Comparison of ENCODE assay signal across 24 cellular contexts in the genomic region with DNA sequence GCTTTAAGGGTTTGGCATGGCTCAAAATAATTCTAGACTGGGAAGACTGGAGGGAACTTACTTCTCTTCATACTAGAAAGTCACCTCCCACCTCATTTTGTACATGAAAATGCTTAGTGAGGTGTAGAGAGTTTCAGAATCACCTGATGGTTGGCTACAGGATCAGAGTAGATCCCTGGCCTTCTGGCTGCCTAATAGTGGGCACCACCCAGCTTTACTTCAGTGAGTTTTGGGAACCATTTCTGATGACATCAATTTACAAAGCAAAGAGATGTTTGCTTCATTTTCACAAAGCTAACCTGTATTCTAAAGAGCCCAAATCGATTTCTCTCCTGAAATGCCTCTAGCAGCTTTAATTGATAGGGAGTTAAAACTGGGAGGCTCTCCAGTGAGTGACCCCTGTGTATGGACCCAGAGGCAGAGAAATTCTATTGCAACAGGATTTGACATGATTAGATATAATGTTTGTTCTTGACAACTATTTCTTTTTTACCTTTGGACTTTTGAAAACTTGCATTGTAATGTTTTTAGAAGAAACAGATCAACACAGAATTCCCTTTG.
"Had no signal": no experiment of that assay in that cellular context is flagged by ENCODE, and none has a peak within 500 bp of the region (broad histone marks: within the 10 kb centered on the region; RNA-seq: fewer than 3 reads in every experiment).

No MANE protein-coding gene starts in this region.

- H3K27ac Mint-ChIP-seq: activated CD8-positive, alpha-beta memory T cell treated with anti-CD3 and anti-CD28 coated beads, Interleukin-2, amount 10 ng/mL, durations not matched to agents 7 days and 5 days; activated T-cell treated with anti-CD3 and anti-CD28 coated beads, Interleukin-2, amount 50 U/mL, for 24 hours; activated T-helper 2 cell treated with anti-CD3 and anti-CD28 coated beads, Interferon-gamma antibody, Interleukin-2, Interleukin-4, amounts not matched to agents 10 μg/mL and 5 μg/mL and 100 μg/mL, durations not matched to agents 14 hours and 24 hours and 36 hours; T-helper 1 cell treated with Interleukin-12 subunit alpha and Interleukin-12 subunit beta and Interleukin-4 antibody, amounts not matched to agents 30 μg/mL and 1 μg/mL, for 36 hours had no signal

- H3K9me3 ChIP-seq: breast epithelium, SJSA1 had no signal

- DNase-seq: activated CD4-positive, alpha-beta T cell treated with anti-CD3 and anti-CD28 coated beads for 48 hours; activated CD4-positive, alpha-beta T cell treated with anti-CD3 and anti-CD28 coated beads, Interleukin-2, amount 50 U/mL, for 4 hours; activated CD4-positive, CD25-positive, alpha-beta regulatory T cell treated with anti-CD3 and anti-CD28 coated beads, Interleukin-2, amount 50 U/mL, for 72 hours; activated CD8-positive, alpha-beta memory T cell treated with anti-CD3 and anti-CD28 coated beads, Interleukin-2, amount 10 ng/mL, durations not matched to agents 7 days and 5 days; activated gamma-delta T cell treated with Interleukin-2 at 50 U/mL for 16 hours; activated naive CD4-positive, alpha-beta T cell treated with anti-CD3 and anti-CD28 coated beads, Interleukin-2, amount 50 U/mL, for 16 hours; activated T-cell treated with anti-CD3 and anti-CD28 coated beads, Interleukin-2, amount 50 U/mL, for 24 hours; aorta; caudate nucleus; MV-4-11; NCI-H1092 treated with DMSO at 0.1 percent for 48 hours; NCI-H1417 treated with DMSO at 0.1 percent for 48 hours; NCI-H1694; NCI-H2081; NCI-H446; NCI-H524; PC-3; SHP77 had no signal

- H3K27me3 Mint-ChIP-seq: activated CD8-positive, alpha-beta memory T cell treated with anti-CD3 and anti-CD28 coated beads, Interleukin-2, amount 10 ng/mL, durations not matched to agents 7 days and 5 days; activated T-cell treated with anti-CD3 and anti-CD28 coated beads, Interleukin-2, amount 50 U/mL, for 24 hours had no signal

- H3K36me3 ChIP-seq: breast epithelium, SJSA1 had no signal

- ATAC-seq: activated CD8-positive, alpha-beta memory T cell treated with anti-CD3 and anti-CD28 coated beads, Interleukin-2, amount 10 ng/mL, durations not matched to agents 7 days and 5 days; PC-3; SK-N-SH treated with all-trans-retinoic acid at 6 μM for 48 hours had no signal

- H3K9ac ChIP-seq: KMS-11 had no signal

- H3K27ac ChIP-seq: breast epithelium, KMS-11, SJSA1 had no signal

- H3K4me2 ChIP-seq: KMS-11 had no signal

- H3K4me1 ChIP-seq: breast epithelium had no signal

- H3K9me3 Mint-ChIP-seq: activated T-cell treated with anti-CD3 and anti-CD28 coated beads, Interleukin-2, amount 50 U/mL, for 24 hours; activated T-helper 2 cell treated with anti-CD3 and anti-CD28 coated beads, Interferon-gamma antibody, Interleukin-2, Interleukin-4, amounts not matched to agents 10 μg/mL and 5 μg/mL and 100 μg/mL, durations not matched to agents 14 hours and 24 hours and 36 hours; T-helper 1 cell treated with Interleukin-12 subunit alpha and Interleukin-12 subunit beta and Interleukin-4 antibody, amounts not matched to agents 30 μg/mL and 1 μg/mL, for 36 hours had no signal

- H3K4me3 Mint-ChIP-seq: activated CD8-positive, alpha-beta memory T cell treated with anti-CD3 and anti-CD28 coated beads, Interleukin-2, amount 10 ng/mL, durations not matched to agents 7 days and 5 days; activated T-cell treated with anti-CD3 and anti-CD28 coated beads, Interleukin-2, amount 50 U/mL, for 24 hours; T-helper 1 cell treated with Interleukin-12 subunit alpha and Interleukin-12 subunit beta and Interleukin-4 antibody, amounts not matched to agents 30 μg/mL and 1 μg/mL, for 36 hours had no signal

- H3K4me3 ChIP-seq: breast epithelium, SJSA1 had no signal

- H3K27me3 ChIP-seq: breast epithelium, SJSA1 had no signal
